ENCODE assay signal across 8 cellular contexts in genomic region chr16:51150894-51151320, GRCh38. TPM values are rescaled to one million over a fixed set of nuclear protein-coding genes. Genes with fewer than 3 reads are reported as not detected.
A peak's percentile ranks its signal among the peaks of the same experiment; 100 is the strongest.
DNase-seq lines count a peak whose midpoint lies in the region; TF ChIP-seq lines count a peak whose summit lies in the region.

TSS of gene SALL1 (minus strand) at chr16:51151270. CDS start at chr16:51151241, 29 bp downstream.

- WGBS in esophagus, 2 donors = 3 to 4% methylated on average over 37 of the region's 37 CpGs

- no peaks in the 10 kb centered on the region for H3K36me3 Mint-ChIP-seq in activated naive CD8-positive, alpha-beta T cell
- peaks cover 2% of the 10 kb centered on the region for H3K36me3 Mint-ChIP-seq in activated naive CD8-positive, alpha-beta T cell treated with anti-CD3 and anti-CD28 coated beads for 36 hours

- TF ChIP-seq CTCF in vagina (IDR thresholded peaks at IDR 0.05) = no peak

- no peak for DNase-seq in activated naive CD8-positive, alpha-beta T cell treated with anti-CD3 and anti-CD28 coated beads for 36 hours
- no peak for DNase-seq in vagina (ENCODE audit: extremely low spot score in 2 of 2)
- no peak for DNase-seq in cortex of kidney (lab: John Stamatoyannopoulos, UW)
- DNase-seq in NCI-H2196 (lab: John Stamatoyannopoulos, UW; ENCODE audit: unreplicated experiment) = no peak
- DNase-seq in stimulated activated CD4-positive, alpha-beta T cell treated with anti-CD3 and anti-CD28 coated beads, Interleukin-4, amount 100 ng/mL, for 4 hours = no peak

- peak within 1 kb of the TSS; percentile 47 for H3K4me3 Mint-ChIP-seq in activated naive CD8-positive, alpha-beta T cell
- H3K4me3 Mint-ChIP-seq in activated naive CD8-positive, alpha-beta T cell treated with anti-CD3 and anti-CD28 coated beads for 36 hours = no peak within 1 kb of the TSS

- H3K4me3 ChIP-seq in esophagus (ENCODE audit: low read depth in 1 of 2, low read length in 2 of 2) (peak within 1 kb of the TSS; percentile 13 to 29), muscle layer of colon (ENCODE audit: low read depth in 1 of 2, low read length in 2 of 2) (peak within 1 kb of the TSS; percentile 27 to 65), vagina (peak within 1 kb of the TSS; percentile 56 to 67)

- H3K4me1 Mint-ChIP-seq in activated naive CD8-positive, alpha-beta T cell (ENCODE audit: low read depth) = peaks cover 22% of the 10 kb centered on the region
- peaks cover 4% of the 10 kb centered on the region for H3K4me1 Mint-ChIP-seq in activated naive CD8-positive, alpha-beta T cell treated with anti-CD3 and anti-CD28 coated beads for 36 hours

- no peaks in the 10 kb centered on the region for H3K9me3 Mint-ChIP-seq in activated naive CD8-positive, alpha-beta T cell (ENCODE audit: low read depth)
- H3K9me3 Mint-ChIP-seq in activated naive CD8-positive, alpha-beta T cell treated with anti-CD3 and anti-CD28 coated beads for 36 hours = peaks cover 3% of the 10 kb centered on the region

- peaks cover 0 to 7% of the 10 kb centered on the region in 2 donors for H3K9me3 ChIP-seq in esophagus (ENCODE audit: control insufficient read depth in 2 of 2, insufficient read depth in 1 of 2, low read depth in 1 of 2, low read length in 1 of 2)
- no peaks in the 10 kb centered on the region for H3K9me3 ChIP-seq in muscle layer of colon (ENCODE audit: low read length)
- no peaks in the 10 kb centered on the region for H3K9me3 ChIP-seq in vagina

- H3K27me3 Mint-ChIP-seq in activated naive CD8-positive, alpha-beta T cell = peaks cover 46% of the 10 kb centered on the region
- H3K27me3 Mint-ChIP-seq in activated naive CD8-positive, alpha-beta T cell treated with anti-CD3 and anti-CD28 coated beads for 36 hours = peaks cover 82% of the 10 kb centered on the region

- H3K4me1 ChIP-seq in esophagus (ENCODE audit: control insufficient read depth in 2 of 2, insufficient read depth in 2 of 2, low read length in 1 of 2) (peaks cover 8 to 20% of the 10 kb centered on the region in 2 donors), muscle layer of colon (ENCODE audit: insufficient read depth, low read length) (peaks cover 10% of the 10 kb centered on the region), vagina (peaks cover 10% of the 10 kb centered on the region)

- H3K9ac ChIP-seq in muscle layer of colon (ENCODE audit: low read length) = no peak within 1 kb of the TSS

- TF ChIP-seq POLR2A in vagina (IDR thresholded peaks at IDR 0.05) = no peak

- H3K27ac Mint-ChIP-seq in activated naive CD8-positive, alpha-beta T cell = no peak within 1 kb of the TSS
- H3K27ac Mint-ChIP-seq in activated naive CD8-positive, alpha-beta T cell treated with anti-CD3 and anti-CD28 coated beads for 36 hours = no peak within 1 kb of the TSS

- intact Hi-C loops in vagina (cut with DNase I) = no loop called here

- H3K27me3 ChIP-seq in esophagus (ENCODE audit: control insufficient read depth in 1 of 2, insufficient read depth in 2 of 2, low read length in 2 of 2) (peaks cover 17 to 42% of the 10 kb centered on the region in 2 donors), muscle layer of colon (ENCODE audit: control insufficient read depth in 1 of 2, insufficient read depth in 2 of 2, low read length in 2 of 2) (peaks cover 44 to 72% of the 10 kb centered on the region in 2 donors), vagina (no peaks in the 10 kb centered on the region)

- no peaks in the 10 kb centered on the region for H3K36me3 ChIP-seq in esophagus (ENCODE audit: control insufficient read depth in 2 of 2, insufficient read depth in 2 of 2, low read length in 1 of 2)
- H3K36me3 ChIP-seq in muscle layer of colon (ENCODE audit: insufficient read depth, low read length) = no peaks in the 10 kb centered on the region
- H3K36me3 ChIP-seq in vagina = no peaks in the 10 kb centered on the region

- H3K27ac ChIP-seq in esophagus (ENCODE audit: low read depth in 2 of 2, low read length in 1 of 2) (peak within 1 kb of the TSS in 1 of 2 donors; percentile 23), muscle layer of colon (ENCODE audit: low read depth, low read length) (no peak within 1 kb of the TSS), vagina (peak within 1 kb of the TSS; percentile 92)

RNA-seq across cellular contexts. Expression of gene SALL1, which starts in this region (rescaled TPM):
- total RNA-seq in activated naive CD8-positive, alpha-beta T cell treated with anti-CD3 and anti-CD28 coated beads for 36 hours = not detected
- polyA plus RNA-seq in esophagus = under 1 TPM; 0.02 TPM
- 6.9 TPM for total RNA-seq in vagina
